1 cellular context compared by ENCODE assay signal in genomic region chr10:119688033-119688508, GRCh38.
TF ChIP-seq lines count a peak whose summit lies in the region.

No MANE protein-coding gene starts in this region.

TF ChIP-seq in K562, 482 proteins besides CTCF, POLR2A, EP300 and RAD21 (continued from another document and continues in another):
- TF ChIP-seq, protein P1, sequence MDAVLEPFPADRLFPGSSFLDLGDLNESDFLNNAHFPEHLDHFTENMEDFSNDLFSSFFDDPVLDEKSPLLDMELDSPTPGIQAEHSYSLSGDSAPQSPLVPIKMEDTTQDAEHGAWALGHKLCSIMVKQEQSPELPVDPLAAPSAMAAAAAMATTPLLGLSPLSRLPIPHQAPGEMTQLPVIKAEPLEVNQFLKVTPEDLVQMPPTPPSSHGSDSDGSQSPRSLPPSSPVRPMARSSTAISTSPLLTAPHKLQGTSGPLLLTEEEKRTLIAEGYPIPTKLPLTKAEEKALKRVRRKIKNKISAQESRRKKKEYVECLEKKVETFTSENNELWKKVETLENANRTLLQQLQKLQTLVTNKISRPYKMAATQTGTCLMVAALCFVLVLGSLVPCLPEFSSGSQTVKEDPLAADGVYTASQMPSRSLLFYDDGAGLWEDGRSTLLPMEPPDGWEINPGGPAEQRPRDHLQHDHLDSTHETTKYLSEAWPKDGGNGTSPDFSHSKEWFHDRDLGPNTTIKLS (IDR thresholded peaks at IDR 0.05; ENCODE audit: borderline replicate concordance, low read depth), result no peak
- no peak for TF ChIP-seq NFIC (IDR thresholded peaks at IDR 0.05)
- TF ChIP-seq TAL1 (IDR thresholded peaks at IDR 0.05), result no peak
- TF ChIP-seq ZNF511 (CRISPR knock-in tag; IDR thresholded peaks at IDR 0.05), result no peak
- TF ChIP-seq TFE3 (CRISPR knock-in tag; IDR thresholded peaks at IDR 0.05), result no peak
- TF ChIP-seq HDAC3 (IDR thresholded peaks at IDR 0.05; ENCODE audit: borderline replicate concordance, partially characterized antibody), result no peak
- TF ChIP-seq JUN (IDR thresholded peaks at IDR 0.05; ENCODE audit: borderline replicate concordance, low read depth, low read length), result no peak
- TF ChIP-seq JUN (CRISPR knock-in tag; IDR thresholded peaks at IDR 0.05; ENCODE audit: borderline replicate concordance), result no peak
- TF ChIP-seq FOSL1 (tag; conservative IDR thresholded peaks at IDR 0.05), result no peak
- no peak for TF ChIP-seq NELFE (IDR thresholded peaks at IDR 0.05; ENCODE audit: insufficient read depth, insufficient read length)
- TF ChIP-seq ESRRB (CRISPR knock-in tag; IDR thresholded peaks at IDR 0.05; ENCODE audit: borderline replicate concordance), result no peak
- no peak for TF ChIP-seq STAT5B (CRISPR knock-in tag; IDR thresholded peaks at IDR 0.05)
- no peak for TF ChIP-seq SMARCA4 (IDR thresholded peaks at IDR 0.05)
- peak; percentile 94 for TF ChIP-seq HDAC8 (tag; IDR thresholded peaks at IDR 0.05)
- TF ChIP-seq, protein P2, sequence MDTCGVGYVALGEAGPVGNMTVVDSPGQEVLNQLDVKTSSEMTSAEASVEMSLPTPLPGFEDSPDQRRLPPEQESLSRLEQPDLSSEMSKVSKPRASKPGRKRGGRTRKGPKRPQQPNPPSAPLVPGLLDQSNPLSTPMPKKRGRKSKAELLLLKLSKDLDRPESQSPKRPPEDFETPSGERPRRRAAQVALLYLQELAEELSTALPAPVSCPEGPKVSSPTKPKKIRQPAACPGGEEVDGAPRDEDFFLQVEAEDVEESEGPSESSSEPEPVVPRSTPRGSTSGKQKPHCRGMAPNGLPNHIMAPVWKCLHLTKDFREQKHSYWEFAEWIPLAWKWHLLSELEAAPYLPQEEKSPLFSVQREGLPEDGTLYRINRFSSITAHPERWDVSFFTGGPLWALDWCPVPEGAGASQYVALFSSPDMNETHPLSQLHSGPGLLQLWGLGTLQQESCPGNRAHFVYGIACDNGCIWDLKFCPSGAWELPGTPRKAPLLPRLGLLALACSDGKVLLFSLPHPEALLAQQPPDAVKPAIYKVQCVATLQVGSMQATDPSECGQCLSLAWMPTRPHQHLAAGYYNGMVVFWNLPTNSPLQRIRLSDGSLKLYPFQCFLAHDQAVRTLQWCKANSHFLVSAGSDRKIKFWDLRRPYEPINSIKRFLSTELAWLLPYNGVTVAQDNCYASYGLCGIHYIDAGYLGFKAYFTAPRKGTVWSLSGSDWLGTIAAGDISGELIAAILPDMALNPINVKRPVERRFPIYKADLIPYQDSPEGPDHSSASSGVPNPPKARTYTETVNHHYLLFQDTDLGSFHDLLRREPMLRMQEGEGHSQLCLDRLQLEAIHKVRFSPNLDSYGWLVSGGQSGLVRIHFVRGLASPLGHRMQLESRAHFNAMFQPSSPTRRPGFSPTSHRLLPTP (IDR thresholded peaks at IDR 0.05; ENCODE audit: borderline replicate concordance, extremely low read depth, insufficient read length), result no peak
- TF ChIP-seq MCM7 (IDR thresholded peaks at IDR 0.05), result no peak
- TF ChIP-seq, protein P3, sequence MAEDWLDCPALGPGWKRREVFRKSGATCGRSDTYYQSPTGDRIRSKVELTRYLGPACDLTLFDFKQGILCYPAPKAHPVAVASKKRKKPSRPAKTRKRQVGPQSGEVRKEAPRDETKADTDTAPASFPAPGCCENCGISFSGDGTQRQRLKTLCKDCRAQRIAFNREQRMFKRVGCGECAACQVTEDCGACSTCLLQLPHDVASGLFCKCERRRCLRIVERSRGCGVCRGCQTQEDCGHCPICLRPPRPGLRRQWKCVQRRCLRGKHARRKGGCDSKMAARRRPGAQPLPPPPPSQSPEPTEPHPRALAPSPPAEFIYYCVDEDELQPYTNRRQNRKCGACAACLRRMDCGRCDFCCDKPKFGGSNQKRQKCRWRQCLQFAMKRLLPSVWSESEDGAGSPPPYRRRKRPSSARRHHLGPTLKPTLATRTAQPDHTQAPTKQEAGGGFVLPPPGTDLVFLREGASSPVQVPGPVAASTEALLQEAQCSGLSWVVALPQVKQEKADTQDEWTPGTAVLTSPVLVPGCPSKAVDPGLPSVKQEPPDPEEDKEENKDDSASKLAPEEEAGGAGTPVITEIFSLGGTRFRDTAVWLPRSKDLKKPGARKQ (CRISPR knock-in tag; IDR thresholded peaks at IDR 0.05), result no peak
- TF ChIP-seq CHD2 (IDR thresholded peaks at IDR 0.05; ENCODE audit: low read depth, low read length), result no peak
- no peak for TF ChIP-seq U2AF2 (optimal IDR thresholded peaks at IDR 0.05; ENCODE audit: low read depth, low read length)
- no peak for TF ChIP-seq ARID1B (IDR thresholded peaks at IDR 0.05)
- no peak for TF ChIP-seq TEAD4 (IDR thresholded peaks at IDR 0.05; ENCODE audit: low read length)
- no peak for TF ChIP-seq TEAD4 (CRISPR knock-in tag; IDR thresholded peaks at IDR 0.05; ENCODE audit: borderline replicate concordance)
- TF ChIP-seq ATF2 (CRISPR knock-in tag; IDR thresholded peaks at IDR 0.05), result no peak
- no peak for TF ChIP-seq IRF2 (CRISPR knock-in tag; IDR thresholded peaks at IDR 0.05)
- TF ChIP-seq ZFP1 (CRISPR knock-in tag; IDR thresholded peaks at IDR 0.05), result 0 out of 2 replicates have a peak, but pooled peaks have one; percentile 42
- TF ChIP-seq ZNF318 (IDR thresholded peaks at IDR 0.05; ENCODE audit: borderline replicate concordance in 1 of 2, low read depth in 1 of 2), result no peak
- TF ChIP-seq HDGF (IDR thresholded peaks at IDR 0.05), result no peak
- TF ChIP-seq ZNF316 (IDR thresholded peaks at IDR 0.05), result no peak
- no peak for TF ChIP-seq STAG1 (CRISPR knock-in tag; IDR thresholded peaks at IDR 0.05; ENCODE audit: borderline replicate concordance)
- TF ChIP-seq PHB2 (IDR thresholded peaks at IDR 0.05; ENCODE audit: low read depth), result no peak
- TF ChIP-seq BACH1 (tag; IDR thresholded peaks at IDR 0.05), result peak; percentile 85
- no peak for TF ChIP-seq ZSCAN29 (IDR thresholded peaks at IDR 0.05)
- no peak for TF ChIP-seq IRF1 (CRISPR knock-in tag; IDR thresholded peaks at IDR 0.05; ENCODE audit: borderline replicate concordance)
- TF ChIP-seq ZNF696 (CRISPR knock-in tag; conservative IDR thresholded peaks at IDR 0.05), result no peak
- no peak for TF ChIP-seq ARHGAP35 (IDR thresholded peaks at IDR 0.05; ENCODE audit: partially characterized antibody)
- TF ChIP-seq THRAP3 (IDR thresholded peaks at IDR 0.05; ENCODE audit: borderline replicate concordance), result no peak
- 0 out of 4 replicates have a peak, but pooled peaks of 1 of the 2 experiments have one; percentile 3 for TF ChIP-seq FOXA3 (CRISPR knock-in tag; conservative IDR thresholded peaks at IDR 0.05 in 1 of 2, IDR thresholded peaks at IDR 0.05 in 1 of 2)
- no peak for TF ChIP-seq ARID3B (CRISPR knock-in tag; IDR thresholded peaks at IDR 0.05; ENCODE audit: borderline replicate concordance)
